In genomic region chr4:186954506-186954905, GRCh38 we compare ENCODE assay signal across 16 cellular contexts.
"Had no signal": no experiment of that assay in that cellular context is flagged by ENCODE, and none has a peak within 500 bp of the region (broad histone marks: within the 10 kb centered on the region; RNA-seq: fewer than 3 reads in every experiment).

No MANE protein-coding gene starts in this region.

- H3K27ac ChIP-seq: tibial nerve, vagina, WERI-Rb-1 had no signal

- DNase-seq: activated CD4-positive, alpha-beta T cell treated with anti-CD3 and anti-CD28 coated beads, Interleukin-2, amount 50 U/mL, for 1 hour; activated CD4-positive, CD25-positive, alpha-beta regulatory T cell treated with anti-CD3 and anti-CD28 coated beads, Interleukin-2, amount 50 U/mL, for 72 hours; activated CD8-positive, alpha-beta T cell treated with anti-CD3 and anti-CD28 coated beads, Interleukin-2, amount 10 ng/mL, durations not matched to agents 7 days and 5 days; activated gamma-delta T cell; activated naive CD4-positive, alpha-beta T cell treated with anti-CD3 and anti-CD28 coated beads, Interleukin-2, amount 50 U/mL, for 16 hours; effector memory CD4-positive, alpha-beta T cell; glutamatergic neuron; hippocampal formation; kidney glomerular epithelial cell; natural killer cell; retina; stimulated activated CD4-positive, alpha-beta T cell treated with anti-CD3 and anti-CD28 coated beads, Interleukin-12 subunit alpha, Interleukin-12 subunit beta, amount 100 ng/mL, for 4 hours; WERI-Rb-1 had no signal

- H3K27me3 ChIP-seq: tibial nerve, vagina had no signal

- H3K9me3 ChIP-seq: tibial nerve, vagina had no signal

- H3K36me3 ChIP-seq: tibial nerve, vagina, WERI-Rb-1 had no signal

- ATAC-seq: activated CD8-positive, alpha-beta T cell treated with anti-CD3 and anti-CD28 coated beads, Interleukin-2, amount 10 ng/mL, durations not matched to agents 7 days and 5 days; esophagus mucosa; natural killer cell had no signal

- H3K4me3 ChIP-seq: tibial nerve, vagina had no signal

- H3K4me1 ChIP-seq: tibial nerve, vagina had no signal
